ENCODE assay signal across 27 cellular contexts in genomic region chr5:146866263-146866662, GRCh38.
"Had no signal": no experiment of that assay in that cellular context is flagged by ENCODE, and none has a peak within 500 bp of the region (broad histone marks: within the 10 kb centered on the region; RNA-seq: fewer than 3 reads in every experiment).

No MANE protein-coding gene starts in this region.

- H3K4me3 Mint-ChIP-seq: stimulated activated memory B cell treated with anti-CD40 and anti-IgM and Interleukin-4, amounts not matched to agents 10 μg/mL and 1 μg/mL and 100 μg/mL, for 72 hours; stimulated activated naive B cell treated with anti-CD40 and anti-IgM and Interleukin-4, amounts not matched to agents 10 μg/mL and 1 μg/mL and 100 μg/mL, for 72 hours; stimulated activated naive CD8-positive, alpha-beta T cell treated with anti-CD3 and anti-CD28 coated beads, Interleukin-15, amount 100 ng/mL, for 72 hours; stimulated activated naive CD8-positive, alpha-beta T cell treated with anti-CD3 and anti-CD28 coated beads, Interleukin-15, Interleukin-2, amounts not matched to agents 100 ng/mL and 50 ng/mL, for 24 hours; type B pancreatic cell had no signal

- H3K36me3 Mint-ChIP-seq: stimulated activated memory B cell treated with anti-CD40 and anti-IgM and Interleukin-4, amounts not matched to agents 10 μg/mL and 1 μg/mL and 100 μg/mL, for 72 hours; stimulated activated naive B cell treated with anti-CD40 and anti-IgM and Interleukin-4, amounts not matched to agents 10 μg/mL and 1 μg/mL and 100 μg/mL, for 72 hours had no signal

- H3K4me3 ChIP-seq: stomach, suprapubic skin, testis, thoracic aorta, thyroid gland, tibial artery, transverse colon, upper lobe of left lung, upper lobe of right lung, uterus, vagina had no signal

- H3K27ac ChIP-seq: stomach, suprapubic skin, testis, thoracic aorta, thyroid gland, tibial artery, transverse colon, upper lobe of left lung, upper lobe of right lung, uterus, vagina had no signal

- H3K27me3 ChIP-seq: stomach, suprapubic skin, testis, thyroid gland, tibial artery, transverse colon, upper lobe of left lung, upper lobe of right lung, uterus, vagina had no signal

- H3K4me1 Mint-ChIP-seq: stimulated activated memory B cell treated with anti-CD40 and anti-IgM and Interleukin-4, amounts not matched to agents 10 μg/mL and 1 μg/mL and 100 μg/mL, for 72 hours; stimulated activated naive B cell treated with anti-CD40 and anti-IgM and Interleukin-4, amounts not matched to agents 10 μg/mL and 1 μg/mL and 100 μg/mL, for 72 hours had no signal

- H3K27ac Mint-ChIP-seq: stimulated activated memory B cell treated with anti-CD40 and anti-IgM and Interleukin-4, amounts not matched to agents 10 μg/mL and 1 μg/mL and 100 μg/mL, for 72 hours; stimulated activated naive B cell treated with anti-CD40 and anti-IgM and Interleukin-4, amounts not matched to agents 10 μg/mL and 1 μg/mL and 100 μg/mL, for 72 hours; stimulated activated naive CD8-positive, alpha-beta T cell treated with anti-CD3 and anti-CD28 coated beads, Interleukin-15, amount 100 ng/mL, for 72 hours; stimulated activated naive CD8-positive, alpha-beta T cell treated with anti-CD3 and anti-CD28 coated beads, Interleukin-15, Interleukin-2, amounts not matched to agents 100 ng/mL and 50 ng/mL, for 24 hours; type B pancreatic cell had no signal

- DNase-seq: stimulated activated CD4-positive, alpha-beta T cell treated with anti-CD3 and anti-CD28 coated beads, Interleukin-2, amount 100 ng/mL, for 24 hours; stimulated activated CD4-positive, alpha-beta T cell treated with anti-CD3 and anti-CD28 coated beads, Interleukin-2, amount 100 ng/mL, for 48 hours; stimulated activated CD4-positive, alpha-beta T cell treated with anti-CD3 and anti-CD28 coated beads, Interleukin-4, amount 100 ng/mL, for 1 hour; stimulated activated CD4-positive, alpha-beta T cell treated with anti-CD3 and anti-CD28 coated beads, Interleukin-4, amount 100 ng/mL, for 24 hours; stimulated activated CD4-positive, alpha-beta T cell treated with anti-CD3 and anti-CD28 coated beads, Interleukin-4, amount 100 ng/mL, for 4 hours; stimulated activated CD8-positive, alpha-beta memory T cell treated with anti-CD3 and anti-CD28 coated beads, Interleukin-4, amount 100 ng/mL, for 48 hours; stimulated activated naive B cell treated with anti-CD40 and anti-IgM and Interleukin-4, amounts not matched to agents 10 μg/mL and 1 μg/mL and 100 μg/mL, for 72 hours; stimulated activated naive CD4-positive, alpha-beta T cell; stimulated activated naive CD4-positive, alpha-beta T cell treated with Interleukin-2 at 50 U/mL for 16 hours; stimulated activated naive CD8-positive, alpha-beta T cell treated with anti-CD3 and anti-CD28 coated beads, Interleukin-15, amount 100 ng/mL, for 72 hours; stimulated activated naive CD8-positive, alpha-beta T cell treated with anti-CD3 and anti-CD28 coated beads, Interleukin-15, Interleukin-2, amounts not matched to agents 100 U/mL and 50 U/mL, for 24 hours; stomach; substantia nigra; testis; thyroid gland; tibial artery; transverse colon; trophoblast cell; upper lobe of left lung; upper lobe of right lung; uterus had no signal

- H3K4me1 ChIP-seq: stomach, suprapubic skin, testis, thyroid gland, transverse colon, upper lobe of left lung, upper lobe of right lung, uterus, vagina had no signal

- H3K36me3 ChIP-seq: stomach, suprapubic skin, thoracic aorta, thyroid gland, tibial artery, transverse colon, upper lobe of left lung, upper lobe of right lung, uterus, vagina had no signal

- ATAC-seq: stimulated activated memory B cell treated with anti-CD40 and anti-IgM and Interleukin-4, amounts not matched to agents 10 μg/mL and 1 μg/mL and 100 μg/mL, for 72 hours; stimulated activated naive B cell treated with anti-CD40 and anti-IgM and Interleukin-4, amounts not matched to agents 10 μg/mL and 1 μg/mL and 100 μg/mL, for 72 hours; stimulated activated naive CD8-positive, alpha-beta T cell treated with anti-CD3 and anti-CD28 coated beads, Interleukin-15, amount 100 ng/mL, for 72 hours; stimulated activated naive CD8-positive, alpha-beta T cell treated with anti-CD3 and anti-CD28 coated beads, Interleukin-15, Interleukin-2, amounts not matched to agents 100 U/mL and 50 U/mL, for 24 hours; upper lobe of right lung had no signal

- H3K9me3 Mint-ChIP-seq: stimulated activated naive B cell treated with anti-CD40 and anti-IgM and Interleukin-4, amounts not matched to agents 10 μg/mL and 1 μg/mL and 100 μg/mL, for 72 hours; stimulated activated naive CD8-positive, alpha-beta T cell treated with anti-CD3 and anti-CD28 coated beads, Interleukin-15, amount 100 ng/mL, for 72 hours; stimulated activated naive CD8-positive, alpha-beta T cell treated with anti-CD3 and anti-CD28 coated beads, Interleukin-15, Interleukin-2, amounts not matched to agents 100 ng/mL and 50 ng/mL, for 24 hours had no signal

- H3K27me3 Mint-ChIP-seq: stimulated activated memory B cell treated with anti-CD40 and anti-IgM and Interleukin-4, amounts not matched to agents 10 μg/mL and 1 μg/mL and 100 μg/mL, for 72 hours; stimulated activated naive CD8-positive, alpha-beta T cell treated with anti-CD3 and anti-CD28 coated beads, Interleukin-15, amount 100 ng/mL, for 72 hours; stimulated activated naive CD8-positive, alpha-beta T cell treated with anti-CD3 and anti-CD28 coated beads, Interleukin-15, Interleukin-2, amounts not matched to agents 100 ng/mL and 50 ng/mL, for 24 hours had no signal

- H3K9me3 ChIP-seq: stomach, suprapubic skin, testis, thoracic aorta, thyroid gland, tibial artery, transverse colon, upper lobe of left lung, upper lobe of right lung, uterus, vagina had no signal
